8 cellular contexts compared by ENCODE assay signal in genomic region chr1:120942223-120942944, GRCh38. TPM values are rescaled to one million over a fixed set of nuclear protein-coding genes. Genes with fewer than 3 reads are reported as not detected.
DNase-seq lines count a peak whose midpoint lies in the region; ATAC-seq and TF ChIP-seq lines count a peak whose summit lies in the region.
"Not testable (repeated sequence)": the region's sequence is repeated elsewhere in the genome, so short reads cannot be mapped to it uniquely, and the experiment has no call there.

No MANE protein-coding gene starts in this region.

- ATAC-seq in GM19025 (IDR thresholded peaks at IDR 0.05; ENCODE audit: low read depth, unreplicated experiment) (peak; percentile 67), HG03103 (IDR thresholded peaks at IDR 0.05; ENCODE audit: low read depth, unreplicated experiment) (peak; percentile 72), left lobe of liver (peak; percentile 83)

- not testable (repeated sequence) for TF ChIP-seq CTCF in coronary artery (IDR thresholded peaks at IDR 0.05)

- DNase-seq in AG08395 (ENCODE audit: low spot score) = peak; percentile 2
- DNase-seq in NCI-H524 treated with DMSO at 0.1 percent for 48 hours (lab: John Stamatoyannopoulos, UW) = peak; percentile 33
- peak; percentile 71 for DNase-seq in activated CD4-positive, alpha-beta T cell treated with anti-CD3 and anti-CD28 coated beads, Interleukin-2, amount 50 U/mL, for 4 hours
- DNase-seq in coronary artery (ENCODE audit: low spot score) = peak; percentile 84
- DNase-seq in left lobe of liver (ENCODE audit: low spot score) = peak; percentile 73
- DNase-seq in stimulated activated CD4-positive, alpha-beta T cell treated with anti-CD3 and anti-CD28 coated beads, Interleukin-15, amount 100 ng/mL, for 1 hour (ENCODE audit: low read depth in 1 of 2, low spot score in 1 of 2) = peak; percentile 57 to 68

- peak overlapping the region; percentile 73 for H3K4me3 ChIP-seq in coronary artery

- H3K27ac ChIP-seq in coronary artery = peak overlapping the region; percentile 60 to 84

RNA-seq across cellular contexts. Expression of gene PPIAL4A, which starts 52.8 kb away (rescaled TPM):
- total RNA-seq in left lobe of liver = not detected

Comparison
In these comparisons a context has a peak if more than half of its experiments do, and no peak if none do; other contexts are left out.
1. Peak in every context shown above with its lines: DNase-seq, ATAC-seq, H3K4me3 ChIP-seq and H3K27ac ChIP-seq.
2. DNase-seq: peak in every context shown above with its lines; median percentile 84 in coronary artery; 73 in left lobe of liver; 71 in activated CD4-positive, alpha-beta T cell treated with anti-CD3 and anti-CD28 coated beads, Interleukin-2, amount 50 U/mL, for 4 hours; 62 in stimulated activated CD4-positive, alpha-beta T cell treated with anti-CD3 and anti-CD28 coated beads, Interleukin-15, amount 100 ng/mL, for 1 hour; 33 in NCI-H524 treated with DMSO at 0.1 percent for 48 hours; 2 in AG08395.